ENCODE assay signal across 23 cellular contexts in genomic region chr3:67495751-67496150, GRCh38.
DNase-seq lines count a peak whose midpoint lies in the region; ATAC-seq and TF ChIP-seq lines count a peak whose summit lies in the region.
"Had no signal": no experiment of that assay in that cellular context is flagged by ENCODE, and none has a peak within 500 bp of the region (broad histone marks: within the 10 kb centered on the region; RNA-seq: fewer than 3 reads in every experiment).

No MANE protein-coding gene starts in this region.

- H3K4me1 ChIP-seq in gastrocnemius medialis = no peaks in the 10 kb centered on the region
- H3K4me1 ChIP-seq: SJCRH30 had no signal

- H3K4me3 ChIP-seq in choroid plexus epithelial cell (ENCODE audit: low read depth, low read length) (no peak overlapping the region), gastrocnemius medialis (no peak overlapping the region)
- H3K4me3 ChIP-seq: K562, PC-9, SJCRH30 had no signal

- DNase-seq in EH (ENCODE audit: low read depth) (peak; percentile 9), choroid plexus epithelial cell (ENCODE audit: low read depth) (peak; percentile 3), kidney tubule cell (ENCODE audit: low spot score) (peak; percentile 6), gastrocnemius medialis (no peak), HuH-7.5 (ENCODE audit: low spot score) (no peak)
- no peak for DNase-seq in effector CD4-positive, alpha-beta T cell
- DNase-seq: 8988T; ACHN; DMS153; DND-41; Kasumi-1; NCI-H1092 treated with DMSO at 0.1 percent for 48 hours; NCI-H1436; NCI-H187 treated with DMSO at 0.1 percent for 48 hours; NCI-H446; NCI-H524 treated with DMSO at 0.1 percent for 48 hours; NCI-H82; NK-92 treated with Interleukin-12 subunit alpha and Interleukin-12 subunit beta, amount 100 ng/mL, for 24 hours; PC-9; SJCRH30 had no signal

- intact Hi-C loops in gastrocnemius medialis (cut with DNase I; ENCODE audit: low total_unique reads) = no loop called here

- H3K9me3 ChIP-seq in gastrocnemius medialis = no peaks in the 10 kb centered on the region
- H3K9me3 ChIP-seq: SJCRH30 had no signal

- in situ Hi-C loops in gastrocnemius medialis (cut with MboI; ENCODE audit: low sequenced_read_pairs in 4 of 4) = no loop called here

- ATAC-seq in gastrocnemius medialis = peak; percentile 60 to 77
- ATAC-seq in HG02588 (IDR thresholded peaks at IDR 0.05; ENCODE audit: unreplicated experiment) = no peak
- ATAC-seq: K562, Right ventricle myocardium inferior had no signal

- TF ChIP-seq CTCF in choroid plexus epithelial cell (conservative IDR thresholded peaks at IDR 0.05; ENCODE audit: low read depth, low read length) (no peak), gastrocnemius medialis (IDR thresholded peaks at IDR 0.05 in 4 of 5, conservative IDR thresholded peaks at IDR 0.05 in 1 of 5) (no peak)

- no peaks in the 10 kb centered on the region for H3K27me3 ChIP-seq in gastrocnemius medialis
- H3K27me3 ChIP-seq: SJCRH30 had no signal

- no peak for TF ChIP-seq POLR2A in gastrocnemius medialis (IDR thresholded peaks at IDR 0.05)

- peaks cover 0 to 7% of the 10 kb centered on the region in 2 donors for H3K36me3 ChIP-seq in gastrocnemius medialis
- H3K36me3 ChIP-seq: SJCRH30 had no signal

- H3K27ac ChIP-seq in gastrocnemius medialis = peak overlapping the region in 1 of 4 donors; percentile 3
- H3K27ac ChIP-seq: PC-9, SJCRH30 had no signal

Comparison
In these comparisons a context has a peak if more than half of its experiments do, and no peak if none do; other contexts are left out.
1. DNase-seq: peak in EH (single experiment), choroid plexus epithelial cell (single experiment) and kidney tubule cell (single experiment); none in gastrocnemius medialis (0 of 2), HuH-7.5 (single experiment) and effector CD4-positive, alpha-beta T cell (single experiment).